ENCODE assay signal across 1 cellular context in the genomic region with DNA sequence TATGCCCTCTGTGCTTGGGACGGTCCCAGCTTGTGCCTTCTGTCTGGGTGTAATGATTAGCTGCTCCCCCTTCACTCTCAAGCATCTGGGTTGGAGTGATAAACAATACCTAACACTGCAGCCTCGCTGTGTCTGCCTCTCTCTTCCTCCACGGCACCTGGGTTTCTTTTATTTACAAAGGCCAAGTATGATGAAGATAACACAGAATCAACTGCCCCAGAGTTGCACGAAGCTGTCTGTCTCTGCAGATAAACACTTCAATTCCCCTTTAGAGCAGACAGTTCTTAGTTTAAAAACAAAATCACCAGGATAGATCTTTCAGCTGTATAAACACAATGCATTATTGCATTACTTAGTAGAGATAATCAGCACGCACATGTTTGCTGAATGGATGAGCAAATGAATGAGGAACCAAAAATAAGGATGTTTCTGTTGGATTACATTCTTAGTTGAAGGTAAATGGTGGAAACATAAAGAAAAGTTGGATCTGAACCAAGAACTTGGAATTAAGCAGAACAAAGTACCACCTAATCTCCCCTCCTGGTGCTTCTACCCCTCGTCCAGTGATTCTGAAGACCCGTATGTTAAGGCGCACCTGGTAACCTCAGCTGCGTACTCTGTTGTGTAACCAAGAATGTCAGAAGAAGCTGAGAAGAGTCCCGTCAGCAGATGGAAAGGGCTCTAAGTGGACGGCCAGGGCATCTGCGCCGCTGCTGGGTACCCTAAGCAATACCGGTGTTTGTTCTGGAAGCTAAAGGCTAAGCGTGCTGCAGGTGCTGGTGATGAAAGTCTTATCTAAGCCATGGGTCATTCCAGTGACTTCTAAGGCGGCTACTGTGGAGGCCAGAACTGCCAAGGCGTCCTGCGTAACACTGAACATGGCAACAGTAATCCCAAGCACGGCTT.
TF ChIP-seq lines count a peak whose summit lies in the region.

No MANE protein-coding gene starts in this region.

TF ChIP-seq in K562, 482 proteins besides CTCF, POLR2A, EP300 and RAD21 (continued from another document and continues in another):
- TF ChIP-seq YY1 (IDR thresholded peaks at IDR 0.05; ENCODE audit: borderline replicate concordance in 1 of 3, control insufficient read depth in 1 of 3, extremely low read depth in 1 of 3, insufficient read depth in 3 of 3, insufficient read length in 1 of 3, insufficient replicate concordance in 2 of 3, low read depth in 1 of 3, low read length in 2 of 3), result no peak
- no peak for TF ChIP-seq MED1 (CRISPR knock-in tag; IDR thresholded peaks at IDR 0.05; ENCODE audit: borderline replicate concordance)
- no peak for TF ChIP-seq TEAD2 (tag; IDR thresholded peaks at IDR 0.05)
- TF ChIP-seq, protein P1, sequence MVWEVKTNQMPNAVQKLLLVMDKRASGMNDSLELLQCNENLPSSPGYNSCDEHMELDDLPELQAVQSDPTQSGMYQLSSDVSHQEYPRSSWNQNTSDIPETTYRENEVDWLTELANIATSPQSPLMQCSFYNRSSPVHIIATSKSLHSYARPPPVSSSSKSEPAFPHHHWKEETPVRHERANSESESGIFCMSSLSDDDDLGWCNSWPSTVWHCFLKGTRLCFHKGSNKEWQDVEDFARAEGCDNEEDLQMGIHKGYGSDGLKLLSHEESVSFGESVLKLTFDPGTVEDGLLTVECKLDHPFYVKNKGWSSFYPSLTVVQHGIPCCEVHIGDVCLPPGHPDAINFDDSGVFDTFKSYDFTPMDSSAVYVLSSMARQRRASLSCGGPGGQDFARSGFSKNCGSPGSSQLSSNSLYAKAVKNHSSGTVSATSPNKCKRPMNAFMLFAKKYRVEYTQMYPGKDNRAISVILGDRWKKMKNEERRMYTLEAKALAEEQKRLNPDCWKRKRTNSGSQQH (CRISPR knock-in tag; IDR thresholded peaks at IDR 0.05), result no peak
- TF ChIP-seq POLR2AphosphoS5 (IDR thresholded peaks at IDR 0.05; ENCODE audit: control insufficient read depth, insufficient read depth, low read depth, low read length), result peak; percentile 96
- no peak for TF ChIP-seq POLR3G (IDR thresholded peaks at IDR 0.05; ENCODE audit: extremely low read depth, insufficient read length, insufficient replicate concordance)
- no peak for TF ChIP-seq ZNF398 (CRISPR knock-in tag; IDR thresholded peaks at IDR 0.05)
- TF ChIP-seq TGIF2 (CRISPR knock-in tag; IDR thresholded peaks at IDR 0.05), result no peak
- peak; percentile 70 for TF ChIP-seq TSHZ1 (CRISPR knock-in tag; IDR thresholded peaks at IDR 0.05)
- no peak for TF ChIP-seq TCF7L2 (IDR thresholded peaks at IDR 0.05; ENCODE audit: low read depth, low read length)
- TF ChIP-seq ELK1 (CRISPR knock-in tag; IDR thresholded peaks at IDR 0.05), result no peak
- TF ChIP-seq CHAMP1 (IDR thresholded peaks at IDR 0.05), result peak; percentile 99
- 0 out of 2 replicates have a peak, but pooled peaks have one; percentile 47 for TF ChIP-seq ZNF764 (CRISPR knock-in tag; IDR thresholded peaks at IDR 0.05; ENCODE audit: low read depth)
- TF ChIP-seq, protein P2, sequence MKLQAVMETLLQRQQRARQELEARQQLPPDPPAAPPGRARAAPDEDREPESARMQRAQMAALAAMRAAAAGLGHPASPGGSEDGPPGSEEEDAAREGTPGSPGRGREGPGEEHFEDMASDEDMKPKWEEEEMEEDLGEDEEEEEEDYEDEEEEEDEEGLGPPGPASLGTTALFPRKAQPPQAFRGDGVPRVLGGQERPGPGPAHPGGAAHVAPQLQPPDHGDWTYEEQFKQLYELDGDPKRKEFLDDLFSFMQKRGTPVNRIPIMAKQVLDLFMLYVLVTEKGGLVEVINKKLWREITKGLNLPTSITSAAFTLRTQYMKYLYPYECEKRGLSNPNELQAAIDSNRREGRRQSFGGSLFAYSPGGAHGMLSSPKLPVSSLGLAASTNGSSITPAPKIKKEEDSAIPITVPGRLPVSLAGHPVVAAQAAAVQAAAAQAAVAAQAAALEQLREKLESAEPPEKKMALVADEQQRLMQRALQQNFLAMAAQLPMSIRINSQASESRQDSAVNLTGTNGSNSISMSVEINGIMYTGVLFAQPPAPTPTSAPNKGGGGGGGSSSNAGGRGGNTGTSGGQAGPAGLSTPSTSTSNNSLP (IDR thresholded peaks at IDR 0.05; ENCODE audit: borderline replicate concordance, low read depth, low read length), result peak; percentile 55; the same call in 1 of the 2 replicates
- TF ChIP-seq, protein P3, sequence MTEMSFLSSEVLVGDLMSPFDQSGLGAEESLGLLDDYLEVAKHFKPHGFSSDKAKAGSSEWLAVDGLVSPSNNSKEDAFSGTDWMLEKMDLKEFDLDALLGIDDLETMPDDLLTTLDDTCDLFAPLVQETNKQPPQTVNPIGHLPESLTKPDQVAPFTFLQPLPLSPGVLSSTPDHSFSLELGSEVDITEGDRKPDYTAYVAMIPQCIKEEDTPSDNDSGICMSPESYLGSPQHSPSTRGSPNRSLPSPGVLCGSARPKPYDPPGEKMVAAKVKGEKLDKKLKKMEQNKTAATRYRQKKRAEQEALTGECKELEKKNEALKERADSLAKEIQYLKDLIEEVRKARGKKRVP (CRISPR knock-in tag; IDR thresholded peaks at IDR 0.05), result peak; percentile 87
- TF ChIP-seq ELF4 (CRISPR knock-in tag; IDR thresholded peaks at IDR 0.05), result peak; percentile 96
- no peak for TF ChIP-seq ZNF507 (tag; conservative IDR thresholded peaks at IDR 0.05)
- 0 out of 2 replicates have a peak, but pooled peaks have one; percentile 23 for TF ChIP-seq ZFP1 (CRISPR knock-in tag; IDR thresholded peaks at IDR 0.05)
- TF ChIP-seq MAFK (IDR thresholded peaks at IDR 0.05; ENCODE audit: low read length), result no peak; the same call in 1 of the 2 replicates
- 0 out of 2 replicates have a peak, but pooled peaks have one; percentile 1 for TF ChIP-seq MEF2A (IDR thresholded peaks at IDR 0.05; ENCODE audit: control insufficient read depth, low read depth, low read length)
- no peak for TF ChIP-seq CSDE1 (IDR thresholded peaks at IDR 0.05)
- TF ChIP-seq MITF (IDR thresholded peaks at IDR 0.05), result no peak
- no peak for TF ChIP-seq USF2 (CRISPR knock-in tag; IDR thresholded peaks at IDR 0.05)
- TF ChIP-seq DNMT1 (IDR thresholded peaks at IDR 0.05), result no peak
- TF ChIP-seq ZSCAN32 (CRISPR knock-in tag; IDR thresholded peaks at IDR 0.05), result no peak
- TF ChIP-seq, protein P4, sequence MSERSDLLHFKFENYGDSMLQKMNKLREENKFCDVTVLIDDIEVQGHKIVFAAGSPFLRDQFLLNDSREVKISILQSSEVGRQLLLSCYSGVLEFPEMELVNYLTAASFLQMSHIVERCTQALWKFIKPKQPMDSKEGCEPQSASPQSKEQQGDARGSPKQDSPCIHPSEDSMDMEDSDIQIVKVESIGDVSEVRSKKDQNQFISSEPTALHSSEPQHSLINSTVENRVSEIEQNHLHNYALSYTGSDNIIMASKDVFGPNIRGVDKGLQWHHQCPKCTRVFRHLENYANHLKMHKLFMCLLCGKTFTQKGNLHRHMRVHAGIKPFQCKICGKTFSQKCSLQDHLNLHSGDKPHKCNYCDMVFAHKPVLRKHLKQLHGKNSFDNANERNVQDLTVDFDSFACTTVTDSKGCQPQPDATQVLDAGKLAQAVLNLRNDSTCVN (CRISPR knock-in tag; IDR thresholded peaks at IDR 0.05), result no peak; the same call in 1 of the 2 replicates
- TF ChIP-seq SLC30A9 (CRISPR knock-in tag; IDR thresholded peaks at IDR 0.05), result no peak
- peak; percentile 83 for TF ChIP-seq MEIS2 (IDR thresholded peaks at IDR 0.05; ENCODE audit: partially characterized antibody)
- peak; percentile 98 for TF ChIP-seq ZNF583 (CRISPR knock-in tag; IDR thresholded peaks at IDR 0.05)
- peak; percentile 99 for TF ChIP-seq SMARCE1 (IDR thresholded peaks at IDR 0.05)
- no peak for TF ChIP-seq ZNF143 (CRISPR knock-in tag; IDR thresholded peaks at IDR 0.05)
- TF ChIP-seq BHLHE40 (IDR thresholded peaks at IDR 0.05; ENCODE audit: low read length), result no peak; the same call in none of the 2 replicates
- no peak for TF ChIP-seq POU5F1 (IDR thresholded peaks at IDR 0.05; ENCODE audit: borderline replicate concordance, low read depth, low read length, partially characterized antibody)
- TF ChIP-seq BDP1 (IDR thresholded peaks at IDR 0.05; ENCODE audit: insufficient read depth, insufficient read length), result peak; percentile 7
- TF ChIP-seq CHCHD3 (CRISPR knock-in tag; IDR thresholded peaks at IDR 0.05), result peak; percentile 63; the same call in 1 of the 2 replicates
